Comparison of ENCODE assay signal across 10 cellular contexts in the genomic region with DNA sequence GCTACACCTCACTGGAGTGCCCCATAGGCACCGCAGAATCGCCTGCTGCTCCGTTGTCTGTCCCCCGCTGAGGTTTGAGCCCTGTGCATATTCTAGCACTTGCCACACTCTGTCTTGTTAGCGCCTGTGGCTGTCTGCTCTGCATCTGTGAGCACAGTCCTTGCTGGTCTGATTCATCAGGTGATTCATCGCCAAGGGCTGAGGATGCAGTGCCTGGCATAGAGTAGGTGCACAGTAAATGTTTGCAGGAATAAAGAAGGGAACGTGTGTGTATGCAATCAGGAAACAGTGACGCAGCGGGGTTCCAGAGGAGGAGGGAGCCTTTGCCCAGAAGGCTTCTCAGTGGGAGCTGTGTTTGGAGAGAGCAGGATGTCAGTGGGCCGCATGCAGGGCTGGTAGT.
DNase-seq lines count a peak whose midpoint lies in the region; ATAC-seq and TF ChIP-seq lines count a peak whose summit lies in the region.
"Had no signal": no experiment of that assay in that cellular context is flagged by ENCODE, and none has a peak within 500 bp of the region (broad histone marks: within the 10 kb centered on the region; RNA-seq: fewer than 3 reads in every experiment).

No MANE protein-coding gene starts in this region.

- no peak for TF ChIP-seq CTCF in choroid plexus epithelial cell (conservative IDR thresholded peaks at IDR 0.05; ENCODE audit: low read depth, low read length)

- peak; percentile 68 for DNase-seq in GM04504 (ENCODE audit: low read depth)
- DNase-seq in NCI-H345 (lab: John Stamatoyannopoulos, UW) = peak; percentile 95
- DNase-seq in choroid plexus epithelial cell (ENCODE audit: low read depth) = peak; percentile 82
- DNase-seq in posterior cingulate gyrus = peak in 8 of 10 donors; percentile 47 to 91 (median 66)
- no peak for DNase-seq in SKM-1 (lab: John Stamatoyannopoulos, UW; ENCODE audit: unreplicated experiment)
- DNase-seq in activated gamma-delta T cell (lab: John Stamatoyannopoulos, UW) = no peak
- DNase-seq: immature natural killer cell, NCI-H1436 had no signal

- no peak overlapping the region for H3K4me3 ChIP-seq in choroid plexus epithelial cell (ENCODE audit: low read depth, low read length)
- H3K4me3 ChIP-seq: cardiac muscle cell had no signal

- intact Hi-C loops in posterior cingulate gyrus (cut with DNase I) = no loop called here

- no peak for ATAC-seq in HG03432 (IDR thresholded peaks at IDR 0.05; ENCODE audit: unreplicated experiment)

Comparison
In these comparisons a context has a peak if more than half of its experiments do, and no peak if none do; other contexts are left out.
1. DNase-seq: peak in GM04504 (single experiment), NCI-H345 (single experiment), choroid plexus epithelial cell (single experiment) and posterior cingulate gyrus (8 of 10); none in SKM-1 (single experiment) and activated gamma-delta T cell (single experiment).